In genomic region chr11:64869571-64870175, GRCh38 we compare ENCODE assay signal across 6 cellular contexts. TPM values are rescaled to one million over a fixed set of nuclear protein-coding genes. Genes with fewer than 3 reads are reported as not detected.
A peak's percentile ranks its signal among the peaks of the same experiment; 100 is the strongest.
DNase-seq lines count a peak whose midpoint lies in the region; ATAC-seq, FAIRE-seq and TF ChIP-seq lines count a peak whose summit lies in the region.

No MANE protein-coding gene starts in this region.

- H3K4me3 ChIP-seq in adipocyte (ENCODE audit: low read length): peak overlapping the region; percentile 42

- H3K36me3 Mint-ChIP-seq in natural killer cell treated with Interleukin-12 subunit alpha and Interleukin-12 subunit beta and Interleukin-15 and Interleukin-18, amount 100 ng/mL, for 72 hours: peaks cover 15% of the 10 kb centered on the region

- H3K4me1 ChIP-seq in adipocyte (ENCODE audit: control insufficient read depth, insufficient read depth, low read length): peaks cover 53% of the 10 kb centered on the region

- peak; percentile 27 for FAIRE-seq in GM12892 (lab: Jason Lieb, UNC)

- peaks cover 5% of the 10 kb centered on the region for H3K9me3 Mint-ChIP-seq in natural killer cell treated with Interleukin-12 subunit alpha and Interleukin-12 subunit beta and Interleukin-15 and Interleukin-18, amount 100 ng/mL, for 72 hours

- H3K9ac ChIP-seq in adipocyte (ENCODE audit: low read length): peak overlapping the region; percentile 49

- no peaks in the 10 kb centered on the region for H3K27me3 ChIP-seq in adipocyte (replicated peaks; ENCODE audit: control insufficient read depth, insufficient read depth, low read length)

- H3K36me3 ChIP-seq in adipocyte (ENCODE audit: control insufficient read depth, insufficient read depth, low read length, severe bottlenecking): peaks cover 38% of the 10 kb centered on the region

- TF ChIP-seq POLR2A in GM12892 (IDR thresholded peaks at IDR 0.05; ENCODE audit: low read depth, low read length) (0 out of 2 replicates have a peak, but pooled peaks have one; percentile 0), erythroblast (IDR thresholded peaks at IDR 0.05; ENCODE audit: low read length) (no peak)

- H3K9me3 ChIP-seq in adipocyte (ENCODE audit: control insufficient read depth, low read length): no peaks in the 10 kb centered on the region

- peak overlapping the region; percentile 91 to 94 for H3K27ac Mint-ChIP-seq in natural killer cell treated with Interleukin-12 subunit alpha and Interleukin-12 subunit beta and Interleukin-15 and Interleukin-18, amount 100 ng/mL, for 72 hours

- DNase-seq in GM12892 (ENCODE audit: insufficient read length): no peak
- no peak for DNase-seq in adipocyte (ENCODE audit: low read depth)
- DNase-seq in natural killer cell treated with Interleukin-12 subunit alpha and Interleukin-12 subunit beta and Interleukin-15 and Interleukin-18, amount 100 ng/mL, for 72 hours (ENCODE audit: low spot score): no peak
- no peak for DNase-seq in erythroblast (lab: John Stamatoyannopoulos, UW)
- DNase-seq in SKM-1 treated with dmso at 0.1 percent for 144 hours (lab: John Stamatoyannopoulos, UW; ENCODE audit: unreplicated experiment): no peak

- H3K4me3 Mint-ChIP-seq in natural killer cell treated with Interleukin-12 subunit alpha and Interleukin-12 subunit beta and Interleukin-15 and Interleukin-18, amount 100 ng/mL, for 72 hours: peak overlapping the region; percentile 88

- H3K4me1 Mint-ChIP-seq in natural killer cell treated with Interleukin-12 subunit alpha and Interleukin-12 subunit beta and Interleukin-15 and Interleukin-18, amount 100 ng/mL, for 72 hours (ENCODE audit: low read depth in 2 of 2): peaks cover 68 to 73% of the 10 kb centered on the region in 2 donors

- ATAC-seq in natural killer cell treated with Interleukin-12 subunit alpha and Interleukin-12 subunit beta and Interleukin-15 and Interleukin-18, amount 100 ng/mL, for 72 hours: peak; percentile 22 to 51
- no peak for ATAC-seq in GM21423 (IDR thresholded peaks at IDR 0.05; ENCODE audit: unreplicated experiment)

- no peaks in the 10 kb centered on the region for H3K27me3 Mint-ChIP-seq in natural killer cell treated with Interleukin-12 subunit alpha and Interleukin-12 subunit beta and Interleukin-15 and Interleukin-18, amount 100 ng/mL, for 72 hours

RNA-seq across cellular contexts. Expression of gene EHD1, which starts 8.7 kb away (rescaled TPM):
- 76.6 TPM for polyA plus RNA-seq in GM12892 (2012; ENCODE audit: missing spikeins)
- total RNA-seq in natural killer cell treated with Interleukin-12 subunit alpha and Interleukin-12 subunit beta and Interleukin-15 and Interleukin-18, amount 100 ng/mL, for 72 hours: 100 to 1,000 TPM; 202 to 235 TPM

RNA-seq across cellular contexts. Expression of gene CDC42BPG, which starts 25.2 kb away (rescaled TPM):
- polyA plus RNA-seq in GM12892 (2012; ENCODE audit: missing spikeins): 0.15 TPM
- total RNA-seq in natural killer cell treated with Interleukin-12 subunit alpha and Interleukin-12 subunit beta and Interleukin-15 and Interleukin-18, amount 100 ng/mL, for 72 hours: 1 to 10 TPM in 1 of 2 donors, under 1 TPM in 1; 0.59 to 1.9 TPM

RNA-seq across cellular contexts. Expression of gene ATG2A, which starts 47.3 kb away (rescaled TPM):
- 3.2 TPM for polyA plus RNA-seq in GM12892 (2012; ENCODE audit: missing spikeins)
- 10 to 100 TPM; 24.1 to 31.9 TPM for total RNA-seq in natural killer cell treated with Interleukin-12 subunit alpha and Interleukin-12 subunit beta and Interleukin-15 and Interleukin-18, amount 100 ng/mL, for 72 hours

RNA-seq across cellular contexts. Expression of gene PPP2R5B, which starts 54.8 kb away (rescaled TPM):
- polyA plus RNA-seq in GM12892 (2012; ENCODE audit: missing spikeins): 8.6 TPM
- total RNA-seq in natural killer cell treated with Interleukin-12 subunit alpha and Interleukin-12 subunit beta and Interleukin-15 and Interleukin-18, amount 100 ng/mL, for 72 hours: 10 to 100 TPM; 32.6 to 35.6 TPM

RNA-seq across cellular contexts. Expression of gene MEN1, which starts 59.3 kb away (rescaled TPM):
- 9.5 TPM for polyA plus RNA-seq in GM12892 (2012; ENCODE audit: missing spikeins)
- 10 to 100 TPM; 32.6 to 53.5 TPM for total RNA-seq in natural killer cell treated with Interleukin-12 subunit alpha and Interleukin-12 subunit beta and Interleukin-15 and Interleukin-18, amount 100 ng/mL, for 72 hours
